Comparison of ENCODE assay signal across 8 cellular contexts in genomic region chr1:17661546-17662157, GRCh38.
A peak's percentile ranks its signal among the peaks of the same experiment; 100 is the strongest.
DNase-seq lines count a peak whose midpoint lies in the region; ATAC-seq, FAIRE-seq and TF ChIP-seq lines count a peak whose summit lies in the region.

No MANE protein-coding gene starts in this region.

- H3K27me3 ChIP-seq in DND-41 (ENCODE audit: insufficient read depth, low read length, poor library complexity) (no peaks in the 10 kb centered on the region), K562 (ENCODE audit: control insufficient read depth in 2 of 2, insufficient read depth in 2 of 2, low read length in 2 of 2) (peaks cover 0 to 22% of the 10 kb centered on the region in 2 experiments; a peak in 1 of 5 replicates)

- in situ Hi-C loops in K562 (cut with MboI) = loop anchor here (10.0 kb wide), 2 partner anchors 163 to 913 kb away; no protein-coding TSS in a partner anchor

- H3K27ac ChIP-seq in DND-41 (ENCODE audit: low read length) (no peak overlapping the region), K562 (ENCODE audit: extremely low read depth, low read depth, low read length) (no peak overlapping the region)

- H3K9me1 ChIP-seq in K562 (ENCODE audit: control insufficient read depth, insufficient read depth, low read length) = peaks cover 3% of the 10 kb centered on the region

- H3K36me3 ChIP-seq in DND-41 (ENCODE audit: insufficient read depth, low read length) (no peaks in the 10 kb centered on the region), K562 (ENCODE audit: control insufficient read depth, insufficient read depth, low read length) (no peaks in the 10 kb centered on the region)

- H3K4me1 ChIP-seq in DND-41 (ENCODE audit: insufficient read depth, low read length) = no peaks in the 10 kb centered on the region
- H3K4me1 ChIP-seq in K562 (replicated peaks in 1 of 2; ENCODE audit: control insufficient read depth in 2 of 2, insufficient read depth in 2 of 2, low read length in 2 of 2) = no peaks in the 10 kb centered on the region

- H3K9ac ChIP-seq in DND-41 (ENCODE audit: low read depth, low read length) (no peak overlapping the region), K562 (ENCODE audit: insufficient read depth in 1 of 2, low read depth in 2 of 2, low read length in 2 of 2) (no peak overlapping the region)

- H3K79me2 ChIP-seq in DND-41 (ENCODE audit: insufficient read depth, low read length) = no peaks in the 10 kb centered on the region
- H3K79me2 ChIP-seq in K562 (ENCODE audit: control insufficient read depth, insufficient read depth, low read length) = no peaks in the 10 kb centered on the region

- peak; percentile 77 to 90 for TF ChIP-seq RAD21 in K562 (CRISPR knock-in tag; conservative IDR thresholded peaks at IDR 0.05 in 1 of 2, IDR thresholded peaks at IDR 0.05 in 1 of 2)

- peak; percentile 89 for TF ChIP-seq CTCF in DND-41 (IDR thresholded peaks at IDR 0.05; ENCODE audit: borderline replicate concordance, extremely low read depth, low read length, poor library complexity, severe bottlenecking)
- peak; percentile 93 to 95 (median 94) for TF ChIP-seq CTCF in K562 (IDR thresholded peaks at IDR 0.05 in 2 of 3, conservative IDR thresholded peaks at IDR 0.05 in 1 of 3; ENCODE audit: insufficient read depth in 2 of 3, low read depth in 1 of 3, low read length in 3 of 3)

- BruUV-seq in K562 (replicated peaks; lab: Mats Ljungman, UMichigan) = no TSS peak

- H3K4me2 ChIP-seq in DND-41 (ENCODE audit: insufficient read depth, low read length) = no peak overlapping the region
- H3K4me2 ChIP-seq in K562 (ENCODE audit: insufficient read depth, low read length) = no peak overlapping the region

- no peak for FAIRE-seq in HTR-8/SVneo (lab: Jason Lieb, UNC)
- FAIRE-seq in K562 (lab: Jason Lieb, UNC) = peak; percentile 97

- no peak for TF ChIP-seq EP300 in K562 (IDR thresholded peaks at IDR 0.05; ENCODE audit: low read length)

- DNase-seq in DND-41 = peak; percentile 60
- peak; percentile 73 for DNase-seq in HTR-8/SVneo (ENCODE audit: insufficient read length, low spot score)
- peak in 4 of 5 donors; percentile 16 to 41 (median 26) for DNase-seq in T-helper 1 cell
- peak; percentile 83 to 89 (median 88) for DNase-seq in K562 (ENCODE audit: extremely low read depth in 1 of 4, low spot score in 3 of 4)
- peak; percentile 95 for DNase-seq in iPS-NIHi7 (ENCODE audit: extremely low spot score)
- peak; percentile 72 for DNase-seq in stimulated activated CD4-positive, alpha-beta T cell treated with anti-CD3 and anti-CD28 coated beads, Interleukin-15, amount 100 ng/mL, for 24 hours

- TF ChIP-seq POLR2A in K562 (conservative IDR thresholded peaks at IDR 0.05) = no peak

- intact Hi-C loops in K562 (cut with micrococcal nuclease) = loop anchor here (5.0 to 10.0 kb wide), 6 partner anchors 86 to 916 kb away; partner anchors contain the start of gene IGSF21

- CTCF ChIA-PET in K562 (lab: Yijun Ruan, JAX; ENCODE audit: low intra/inter-chr PET ratio) = interaction anchor here (0.6 to 1.4 kb wide), 5 partner anchors 46 to 1159 kb away, joined by 3 to 6 read pairs (median 4); no protein-coding TSS in a partner anchor

- H3K9me3 ChIP-seq in DND-41 (ENCODE audit: insufficient read depth, low read length, severe bottlenecking) (no peaks in the 10 kb centered on the region), K562 (replicated peaks; ENCODE audit: control insufficient read depth, insufficient read depth, low read depth, low read length) (no peaks in the 10 kb centered on the region)

- ATAC-seq in DND-41 (ENCODE audit: insufficient read depth, low read depth) = peak; percentile 56; the same call in 2 of the 3 replicates
- ATAC-seq in K562 = peak; percentile 90
- ATAC-seq in GM19023 (IDR thresholded peaks at IDR 0.05; ENCODE audit: unreplicated experiment) = no peak
- ATAC-seq in GM21390 (IDR thresholded peaks at IDR 0.05; ENCODE audit: unreplicated experiment) = no peak

- POLR2A ChIA-PET in K562 (lab: Yijun Ruan, JAX) = interaction anchor here (0.7 to 0.8 kb wide), 2 partner anchors 120 to 161 kb away, joined by 3 to 4 read pairs; no protein-coding TSS in a partner anchor

- no peak overlapping the region for H3K4me3 ChIP-seq in DND-41 (ENCODE audit: low read depth in 1 of 2, low read length in 2 of 2)
- no peak overlapping the region for H3K4me3 ChIP-seq in K562

- no peak overlapping the region for H2AFZ ChIP-seq in DND-41 (ENCODE audit: low read depth, low read length)
- no peak overlapping the region for H2AFZ ChIP-seq in K562 (ENCODE audit: low read depth, low read length)

- H4K20me1 ChIP-seq in DND-41 (ENCODE audit: insufficient read depth, low read length) (peaks cover 3% of the 10 kb centered on the region; the same call in 1 of the 2 replicates), K562 (replicated peaks; ENCODE audit: control insufficient read depth, insufficient read depth, low read length) (peaks cover 25% of the 10 kb centered on the region)

- WGBS in K562 (ENCODE audit: insufficient coverage, low coverage, missing lambda C conversion rate) = 12% methylated on average over 15 of the region's 15 CpGs

TF ChIP-seq in K562, 482 proteins besides CTCF, POLR2A, EP300 and RAD21 (continues in another document):
- TF ChIP-seq XRCC5 (IDR thresholded peaks at IDR 0.05; ENCODE audit: low read depth, low read length) = 0 out of 2 replicates have a peak, but pooled peaks have one; percentile 33
- TF ChIP-seq CTBP1 (IDR thresholded peaks at IDR 0.05; ENCODE audit: borderline replicate concordance) = 0 out of 2 replicates have a peak, but pooled peaks have one; percentile 16
- no peak for TF ChIP-seq WHSC1 (IDR thresholded peaks at IDR 0.05; ENCODE audit: low read length)
- no peak for TF ChIP-seq NFIX (CRISPR knock-in tag; IDR thresholded peaks at IDR 0.05; ENCODE audit: low read depth)
- peak; percentile 13 for TF ChIP-seq ZFP36 (IDR thresholded peaks at IDR 0.05; ENCODE audit: low read depth, low read length, partially characterized antibody)
- TF ChIP-seq ZNF76 (CRISPR knock-in tag; IDR thresholded peaks at IDR 0.05; ENCODE audit: borderline replicate concordance) = no peak
- peak; percentile 50; the same call in 1 of the 2 replicates for TF ChIP-seq ZBTB7A (IDR thresholded peaks at IDR 0.05; ENCODE audit: borderline replicate concordance, control insufficient read depth, low read depth, low read length)
- no peak for TF ChIP-seq HSF4 (CRISPR knock-in tag; IDR thresholded peaks at IDR 0.05; ENCODE audit: borderline replicate concordance)
- TF ChIP-seq RCOR1 (IDR thresholded peaks at IDR 0.05; ENCODE audit: borderline replicate concordance in 1 of 2, low read depth in 2 of 2, low read length in 2 of 2) = peak in 1 of 2 experiments; percentile 62; a peak in 2 of 4 replicates
- TF ChIP-seq ZNF3 (CRISPR knock-in tag; IDR thresholded peaks at IDR 0.05) = no peak
- TF ChIP-seq PPARD (CRISPR knock-in tag; IDR thresholded peaks at IDR 0.05) = no peak
- TF ChIP-seq STAG1 (CRISPR knock-in tag; IDR thresholded peaks at IDR 0.05; ENCODE audit: borderline replicate concordance) = peak; percentile 78; the same call in 1 of the 2 replicates
- no peak for TF ChIP-seq E2F4 (CRISPR knock-in tag; IDR thresholded peaks at IDR 0.05; ENCODE audit: low read depth)
- TF ChIP-seq EHMT2 (IDR thresholded peaks at IDR 0.05) = no peak
- no peak for TF ChIP-seq SFPQ (IDR thresholded peaks at IDR 0.05; ENCODE audit: low read depth, low read length)

Comparison
In these comparisons a context has a peak if more than half of its experiments do, and no peak if none do; other contexts are left out.
1. ATAC-seq: peak in DND-41 (single experiment) and K562 (single experiment); none in GM19023 (single experiment) and GM21390 (single experiment).
2. DNase-seq: peak in every context shown above with its lines; median percentile 95 in iPS-NIHi7; 88 in K562; 73 in HTR-8/SVneo; 72 in stimulated activated CD4-positive, alpha-beta T cell treated with anti-CD3 and anti-CD28 coated beads, Interleukin-15, amount 100 ng/mL, for 24 hours; 60 in DND-41; 26 in T-helper 1 cell.